ENCODE assay signal across 21 cellular contexts in genomic region chr2:8592736-8593135, GRCh38.
DNase-seq lines count a peak whose midpoint lies in the region; ATAC-seq and TF ChIP-seq lines count a peak whose summit lies in the region.
"Had no signal": no experiment of that assay in that cellular context is flagged by ENCODE, and none has a peak within 500 bp of the region (broad histone marks: within the 10 kb centered on the region; RNA-seq: fewer than 3 reads in every experiment).

No MANE protein-coding gene starts in this region.

- DNase-seq in SW480 (ENCODE audit: low spot score) = peak; percentile 67
- peak in 3 of 5 donors; percentile 44 to 60 (median 52) for DNase-seq in heart left ventricle
- DNase-seq in mucosa of descending colon = no peak
- no peak for DNase-seq in stimulated activated naive B cell treated with anti-CD40 and anti-IgM and Interleukin-4, amounts not matched to agents 10 μg/mL and 1 μg/mL and 100 μg/mL, for 72 hours
- DNase-seq in activated CD4-positive, alpha-beta T cell treated with anti-CD3 and anti-CD28 coated beads, Interleukin-2, amount 50 U/mL, for 1 hour = no peak
- no peak for DNase-seq in NCI-H82 treated with DMSO at 0.1 percent for 48 hours (lab: John Stamatoyannopoulos, UW; ENCODE audit: unreplicated experiment)
- no peak for DNase-seq in activated T-cell treated with anti-CD3 and anti-CD28 coated beads, Interleukin-2, amount 50 U/mL, for 72 hours
- DNase-seq: activated gamma-delta T cell treated with Interleukin-2 at 50 U/mL for 16 hours; activated naive CD8-positive, alpha-beta T cell treated with anti-CD3 and anti-CD28 coated beads, Interleukin-2, amount 50 U/mL, for 24 hours; H9; KBM-7; MG63; NCI-H2029 treated with DMSO at 0.1 percent for 48 hours; NCI-H226; NCI-H748 treated with DMSO at 0.1 percent for 48 hours; stimulated activated CD4-positive, alpha-beta T cell treated with anti-CD3 and anti-CD28 coated beads, Interleukin-2, amount 100 ng/mL, for 24 hours had no signal

- intact Hi-C loops in heart left ventricle (cut with DNase I) (loop anchor here in 4 of 10 donors (5.0 to 10.0 kb wide), 3 partner anchors 70 to 90 kb away; partner anchors contain the start of gene ID2 (in 1 of the 4)), mucosa of descending colon (cut with DNase I, micrococcal nuclease) (no loop called here)

- H3K36me3 ChIP-seq in heart left ventricle (no peaks in the 10 kb centered on the region), mucosa of descending colon (ENCODE audit: low read depth) (no peaks in the 10 kb centered on the region)
- H3K36me3 ChIP-seq: BLaER1, MG63 had no signal

- H3K9me3 Mint-ChIP-seq in stimulated activated naive B cell treated with anti-CD40 and anti-IgM and Interleukin-4, amounts not matched to agents 10 μg/mL and 1 μg/mL and 100 μg/mL, for 72 hours = no peaks in the 10 kb centered on the region
- H3K9me3 Mint-ChIP-seq in activated T-cell treated with anti-CD3 and anti-CD28 coated beads, Interleukin-2, amount 50 U/mL, for 72 hours = peaks cover 0 to 2% of the 10 kb centered on the region in 2 donors
- H3K9me3 Mint-ChIP-seq: activated naive CD8-positive, alpha-beta T cell treated with anti-CD3 and anti-CD28 coated beads, Interleukin-2, amount 50 U/mL, for 24 hours; H9; T-helper 1 cell treated with Interleukin-12 subunit alpha and Interleukin-12 subunit beta and Interleukin-4 antibody, amounts not matched to agents 30 μg/mL and 1 μg/mL, for 36 hours had no signal

- TF ChIP-seq POLR2A in heart left ventricle (IDR thresholded peaks at IDR 0.05) = no peak

- peaks cover 49 to 62% of the 10 kb centered on the region in 2 donors for H3K27me3 Mint-ChIP-seq in stimulated activated naive B cell treated with anti-CD40 and anti-IgM and Interleukin-4, amounts not matched to agents 10 μg/mL and 1 μg/mL and 100 μg/mL, for 72 hours
- peaks cover 23% of the 10 kb centered on the region for H3K27me3 Mint-ChIP-seq in activated T-cell treated with anti-CD3 and anti-CD28 coated beads, Interleukin-2, amount 50 U/mL, for 72 hours (ENCODE audit: low read depth)

- TF ChIP-seq CTCF in heart left ventricle (IDR thresholded peaks at IDR 0.05) (no peak), mucosa of descending colon (IDR thresholded peaks at IDR 0.05) (no peak)

- H3K4me3 ChIP-seq in heart left ventricle (no peak overlapping the region), mucosa of descending colon (no peak overlapping the region)
- H3K4me3 ChIP-seq: BLaER1, dorsolateral prefrontal cortex, MG63, smooth muscle cell had no signal

- H3K9me3 ChIP-seq in heart left ventricle (no peaks in the 10 kb centered on the region), mucosa of descending colon (no peaks in the 10 kb centered on the region)
- H3K9me3 ChIP-seq: BLaER1, MG63 had no signal

- ATAC-seq in heart left ventricle (peak; percentile 68 to 80 (median 78)), mucosa of descending colon (peak; percentile 16), HG03442 (IDR thresholded peaks at IDR 0.05; ENCODE audit: unreplicated experiment) (no peak)
- no peak for ATAC-seq in stimulated activated naive B cell treated with anti-CD40 and anti-IgM and Interleukin-4, amounts not matched to agents 10 μg/mL and 1 μg/mL and 100 μg/mL, for 72 hours (replicated peaks)
- ATAC-seq in activated T-cell treated with anti-CD3 and anti-CD28 coated beads, Interleukin-2, amount 50 U/mL, for 72 hours (replicated peaks in 1 of 2) = no peak
- ATAC-seq: activated naive CD8-positive, alpha-beta T cell treated with anti-CD3 and anti-CD28 coated beads, Interleukin-2, amount 50 U/mL, for 24 hours had no signal

- H3K27ac Mint-ChIP-seq in stimulated activated naive B cell treated with anti-CD40 and anti-IgM and Interleukin-4, amounts not matched to agents 10 μg/mL and 1 μg/mL and 100 μg/mL, for 72 hours = peak overlapping the region; percentile 84
- no peak overlapping the region for H3K27ac Mint-ChIP-seq in activated T-cell treated with anti-CD3 and anti-CD28 coated beads, Interleukin-2, amount 50 U/mL, for 72 hours
- H3K27ac Mint-ChIP-seq: activated naive CD8-positive, alpha-beta T cell treated with anti-CD3 and anti-CD28 coated beads, Interleukin-2, amount 50 U/mL, for 24 hours; H9; T-helper 1 cell treated with Interleukin-12 subunit alpha and Interleukin-12 subunit beta and Interleukin-4 antibody, amounts not matched to agents 30 μg/mL and 1 μg/mL, for 36 hours had no signal

- peaks cover 0 to 14% (median 0%) of the 10 kb centered on the region in 12 donors for H3K4me1 ChIP-seq in heart left ventricle
- no peaks in the 10 kb centered on the region for H3K4me1 ChIP-seq in mucosa of descending colon (ENCODE audit: low read depth)

- H3K27me3 ChIP-seq in heart left ventricle = no peaks in the 10 kb centered on the region
- H3K27me3 ChIP-seq: BLaER1, dorsolateral prefrontal cortex, MG63 had no signal

- H3K4me3 Mint-ChIP-seq in stimulated activated naive B cell treated with anti-CD40 and anti-IgM and Interleukin-4, amounts not matched to agents 10 μg/mL and 1 μg/mL and 100 μg/mL, for 72 hours = no peak overlapping the region
- no peak overlapping the region for H3K4me3 Mint-ChIP-seq in activated T-cell treated with anti-CD3 and anti-CD28 coated beads, Interleukin-2, amount 50 U/mL, for 72 hours
- H3K4me3 Mint-ChIP-seq: activated naive CD8-positive, alpha-beta T cell treated with anti-CD3 and anti-CD28 coated beads, Interleukin-2, amount 50 U/mL, for 24 hours; H9; T-helper 1 cell treated with Interleukin-12 subunit alpha and Interleukin-12 subunit beta and Interleukin-4 antibody, amounts not matched to agents 30 μg/mL and 1 μg/mL, for 36 hours had no signal

- H3K36me3 Mint-ChIP-seq in stimulated activated naive B cell treated with anti-CD40 and anti-IgM and Interleukin-4, amounts not matched to agents 10 μg/mL and 1 μg/mL and 100 μg/mL, for 72 hours = peaks cover 3% of the 10 kb centered on the region in 2 donors
- H3K36me3 Mint-ChIP-seq in activated T-cell treated with anti-CD3 and anti-CD28 coated beads, Interleukin-2, amount 50 U/mL, for 72 hours (ENCODE audit: insufficient read depth in 2 of 2) = no peaks in the 10 kb centered on the region

- H3K27ac ChIP-seq in heart left ventricle = peak overlapping the region in 1 of 12 donors; percentile 3
- H3K27ac ChIP-seq: BLaER1, dorsolateral prefrontal cortex had no signal

- WGBS in heart left ventricle, 4 donors = 41 to 59% (median 54%) methylated on average over 6 to 7 of the region's 7 CpGs

- peaks cover 12 to 16% of the 10 kb centered on the region in 2 donors for H3K4me1 Mint-ChIP-seq in stimulated activated naive B cell treated with anti-CD40 and anti-IgM and Interleukin-4, amounts not matched to agents 10 μg/mL and 1 μg/mL and 100 μg/mL, for 72 hours
- peaks cover 48% of the 10 kb centered on the region for H3K4me1 Mint-ChIP-seq in activated T-cell treated with anti-CD3 and anti-CD28 coated beads, Interleukin-2, amount 50 U/mL, for 72 hours (ENCODE audit: low read depth)

Comparison
In these comparisons a context has a peak if more than half of its experiments do, and no peak if none do; other contexts are left out.
1. DNase-seq: peak in SW480 (single experiment) and heart left ventricle (3 of 5); none in mucosa of descending colon (0 of 3), stimulated activated naive B cell treated with anti-CD40 and anti-IgM and Interleukin-4, amounts not matched to agents 10 μg/mL and 1 μg/mL and 100 μg/mL, for 72 hours (single experiment), activated CD4-positive, alpha-beta T cell treated with anti-CD3 and anti-CD28 coated beads, Interleukin-2, amount 50 U/mL, for 1 hour (single experiment), NCI-H82 treated with DMSO at 0.1 percent for 48 hours (single experiment) and activated T-cell treated with anti-CD3 and anti-CD28 coated beads, Interleukin-2, amount 50 U/mL, for 72 hours (0 of 2).
2. ATAC-seq: peak in heart left ventricle (4 of 4) and mucosa of descending colon (single experiment); none in stimulated activated naive B cell treated with anti-CD40 and anti-IgM and Interleukin-4, amounts not matched to agents 10 μg/mL and 1 μg/mL and 100 μg/mL, for 72 hours (0 of 2), HG03442 (single experiment) and activated T-cell treated with anti-CD3 and anti-CD28 coated beads, Interleukin-2, amount 50 U/mL, for 72 hours (0 of 2).